ENCODE assay signal across 40 cellular contexts in the genomic region with DNA sequence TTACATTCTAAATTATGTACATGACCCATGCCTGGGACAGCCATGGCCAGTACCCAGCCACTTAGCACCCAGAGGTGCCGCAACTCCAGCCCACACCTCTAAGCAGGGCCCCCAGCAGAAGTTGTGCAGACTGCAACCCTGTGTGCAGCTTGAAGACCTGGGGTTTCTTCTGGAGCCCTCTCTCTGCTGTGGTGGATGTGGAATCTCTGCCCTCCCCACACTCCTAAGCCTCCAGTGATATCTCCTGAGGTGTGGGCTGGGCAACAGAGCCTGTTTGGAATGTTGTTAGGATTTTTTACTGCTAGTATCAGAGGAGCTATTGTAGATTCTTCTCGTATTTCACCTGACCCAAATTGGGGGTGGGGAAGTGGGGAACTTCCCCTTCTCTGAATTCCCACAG. TPM values are rescaled to one million over a fixed set of nuclear protein-coding genes. Genes with fewer than 3 reads are reported as not detected.
"Had no signal": no experiment of that assay in that cellular context is flagged by ENCODE, and none has a peak within 500 bp of the region (broad histone marks: within the 10 kb centered on the region; RNA-seq: fewer than 3 reads in every experiment).

No MANE protein-coding gene starts in this region.

- H3K27ac Mint-ChIP-seq: activated CD4-positive, alpha-beta memory T cell treated with anti-CD3 and anti-CD28 coated beads for 36 hours; activated CD4-positive, alpha-beta T cell treated with anti-CD3 and anti-CD28 coated beads, Interleukin-2, amount 10 ng/mL, durations not matched to agents 24 days and 14 days; activated T-helper 17 cell treated with anti-CD3 and anti-CD28 coated beads, Interleukin-2, amount 50 U/mL, for 72 hours; nephron progenitor cell; stimulated activated memory B cell treated with anti-CD40 and anti-IgM and Interleukin-4, amounts not matched to agents 10 μg/mL and 1 μg/mL and 100 μg/mL, for 72 hours; stimulated activated naive CD8-positive, alpha-beta T cell treated with anti-CD3 and anti-CD28 coated beads, Interleukin-15, amount 100 ng/mL, for 72 hours; T-helper 1 cell treated with Interleukin-12 subunit alpha and Interleukin-12 subunit beta and Interleukin-4 antibody, amounts not matched to agents 30 μg/mL and 1 μg/mL, for 36 hours had no signal

- H3K9me3 Mint-ChIP-seq: activated CD4-positive, alpha-beta memory T cell treated with anti-CD3 and anti-CD28 coated beads for 36 hours; activated CD4-positive, alpha-beta T cell treated with anti-CD3 and anti-CD28 coated beads, Interleukin-2, amount 10 ng/mL, durations not matched to agents 24 days and 14 days; activated T-helper 17 cell treated with anti-CD3 and anti-CD28 coated beads, Interleukin-2, amount 50 U/mL, for 72 hours; nephron progenitor cell; stimulated activated memory B cell treated with anti-CD40 and anti-IgM and Interleukin-4, amounts not matched to agents 10 μg/mL and 1 μg/mL and 100 μg/mL, for 72 hours; T-helper 1 cell treated with Interleukin-12 subunit alpha and Interleukin-12 subunit beta and Interleukin-4 antibody, amounts not matched to agents 30 μg/mL and 1 μg/mL, for 36 hours had no signal

- H3K4me1 ChIP-seq: gastroesophageal sphincter, left lung, prostate gland, sigmoid colon, thyroid gland, upper lobe of right lung had no signal

- H3K4me3 Mint-ChIP-seq: activated CD4-positive, alpha-beta memory T cell treated with anti-CD3 and anti-CD28 coated beads for 36 hours; activated CD4-positive, alpha-beta T cell treated with anti-CD3 and anti-CD28 coated beads, Interleukin-2, amount 10 ng/mL, durations not matched to agents 24 days and 14 days; activated T-helper 17 cell treated with anti-CD3 and anti-CD28 coated beads, Interleukin-2, amount 50 U/mL, for 72 hours; nephron progenitor cell; stimulated activated memory B cell treated with anti-CD40 and anti-IgM and Interleukin-4, amounts not matched to agents 10 μg/mL and 1 μg/mL and 100 μg/mL, for 72 hours; stimulated activated naive CD8-positive, alpha-beta T cell treated with anti-CD3 and anti-CD28 coated beads, Interleukin-15, amount 100 ng/mL, for 72 hours; T-helper 1 cell treated with Interleukin-12 subunit alpha and Interleukin-12 subunit beta and Interleukin-4 antibody, amounts not matched to agents 30 μg/mL and 1 μg/mL, for 36 hours had no signal

- H3K36me3 Mint-ChIP-seq: activated CD4-positive, alpha-beta memory T cell treated with anti-CD3 and anti-CD28 coated beads for 36 hours; stimulated activated memory B cell treated with anti-CD40 and anti-IgM and Interleukin-4, amounts not matched to agents 10 μg/mL and 1 μg/mL and 100 μg/mL, for 72 hours had no signal

- DNase-seq: activated CD4-positive, alpha-beta memory T cell treated with anti-CD3 and anti-CD28 coated beads for 36 hours; activated CD4-positive, alpha-beta T cell treated with anti-CD3 and anti-CD28 coated beads, Interleukin-2, amount 10 ng/mL, durations not matched to agents 24 days and 14 days; activated CD4-positive, CD25-positive, alpha-beta regulatory T cell treated with anti-CD3 and anti-CD28 coated beads, Interleukin-2, amount 50 U/mL, for 72 hours; activated CD8-positive, alpha-beta memory T cell treated with anti-CD3 and anti-CD28 coated beads, Interleukin-2, amount 50 U/mL, for 4 hours; activated gamma-delta T cell treated with Interleukin-2 at 50 U/mL for 16 hours; activated naive CD4-positive, alpha-beta T cell treated with anti-CD3 and anti-CD28 coated beads, Interleukin-2, amount 50 U/mL, for 16 hours; activated T-cell treated with anti-CD3 and anti-CD28 coated beads, Interleukin-2, amount 50 U/mL, for 1 hour; amniotic stem cell; brain microvascular endothelial cell; dorsolateral prefrontal cortex; effector memory CD4-positive, alpha-beta T cell; erythroblast; hypothalamus; left lung; nephron progenitor cell; ovary; retina; sigmoid colon; small intestine; stimulated activated CD4-positive, alpha-beta T cell treated with anti-CD3 and anti-CD28 coated beads, Interleukin-1b, Interleukin-23, amount 100 ng/mL, for 48 hours; stimulated activated CD4-positive, alpha-beta T cell treated with anti-CD3 and anti-CD28 coated beads, Interleukin-4, amount 100 ng/mL, for 4 hours; stimulated activated CD8-positive, alpha-beta memory T cell treated with anti-CD3 and anti-CD28 coated beads, Interleukin-4, amount 100 ng/mL, for 48 hours; stimulated activated naive CD8-positive, alpha-beta T cell treated with anti-CD3 and anti-CD28 coated beads, Interleukin-15, amount 100 ng/mL, for 72 hours; T-helper 9 cell; thyroid gland; upper lobe of right lung had no signal

- H3K36me3 ChIP-seq: brain microvascular endothelial cell, gastroesophageal sphincter, left lung, neutrophil, ovary, prostate gland, sigmoid colon, thyroid gland, upper lobe of right lung had no signal

- H3K27me3 ChIP-seq: brain microvascular endothelial cell, neutrophil, ovary, thyroid gland had no signal

- H3K9me3 ChIP-seq: gastroesophageal sphincter, left lung, neutrophil, ovary, prostate gland, sigmoid colon, thyroid gland, upper lobe of right lung had no signal

- H3K4me1 Mint-ChIP-seq: activated CD4-positive, alpha-beta T cell treated with anti-CD3 and anti-CD28 coated beads, Interleukin-2, amount 10 ng/mL, durations not matched to agents 24 days and 14 days; activated T-helper 17 cell treated with anti-CD3 and anti-CD28 coated beads, Interleukin-2, amount 50 U/mL, for 72 hours; stimulated activated memory B cell treated with anti-CD40 and anti-IgM and Interleukin-4, amounts not matched to agents 10 μg/mL and 1 μg/mL and 100 μg/mL, for 72 hours; stimulated activated naive CD8-positive, alpha-beta T cell treated with anti-CD3 and anti-CD28 coated beads, Interleukin-15, amount 100 ng/mL, for 72 hours had no signal

- H3K4me3 ChIP-seq: coronary artery, dorsolateral prefrontal cortex, gastroesophageal sphincter, left lung, ovary, prostate gland, sigmoid colon, thyroid gland, upper lobe of right lung had no signal

- H3K27ac ChIP-seq: brain microvascular endothelial cell, coronary artery, dorsolateral prefrontal cortex, gastroesophageal sphincter, left lung, neutrophil, ovary, prostate gland, sigmoid colon, thyroid gland, upper lobe of right lung, VCaP had no signal

RNA-seq across cellular contexts. Expression of gene TUNAR, which starts 59.4 kb away (rescaled TPM):
- total RNA-seq: activated CD4-positive, alpha-beta memory T cell treated with anti-CD3 and anti-CD28 coated beads for 36 hours; activated CD4-positive, alpha-beta T cell treated with anti-CD3 and anti-CD28 coated beads, Interleukin-2, amount 10 ng/mL, durations not matched to agents 24 days and 14 days; activated CD8-positive, alpha-beta memory T cell treated with anti-CD3 and anti-CD28 coated beads for 36 hours; activated T-helper 17 cell treated with anti-CD3 and anti-CD28 coated beads, Interleukin-2, amount 50 U/mL, for 72 hours; cardiac septum; fibroblast of lung; fibroblast of villous mesenchyme; left lung; lung microvascular endothelial cell; mucosa of gallbladder; sigmoid colon; upper lobe of right lung had no signal
- polyA plus RNA-seq: fibroblast of lung had no signal
